Comparison of ENCODE assay signal across 1 cellular context in the genomic region with DNA sequence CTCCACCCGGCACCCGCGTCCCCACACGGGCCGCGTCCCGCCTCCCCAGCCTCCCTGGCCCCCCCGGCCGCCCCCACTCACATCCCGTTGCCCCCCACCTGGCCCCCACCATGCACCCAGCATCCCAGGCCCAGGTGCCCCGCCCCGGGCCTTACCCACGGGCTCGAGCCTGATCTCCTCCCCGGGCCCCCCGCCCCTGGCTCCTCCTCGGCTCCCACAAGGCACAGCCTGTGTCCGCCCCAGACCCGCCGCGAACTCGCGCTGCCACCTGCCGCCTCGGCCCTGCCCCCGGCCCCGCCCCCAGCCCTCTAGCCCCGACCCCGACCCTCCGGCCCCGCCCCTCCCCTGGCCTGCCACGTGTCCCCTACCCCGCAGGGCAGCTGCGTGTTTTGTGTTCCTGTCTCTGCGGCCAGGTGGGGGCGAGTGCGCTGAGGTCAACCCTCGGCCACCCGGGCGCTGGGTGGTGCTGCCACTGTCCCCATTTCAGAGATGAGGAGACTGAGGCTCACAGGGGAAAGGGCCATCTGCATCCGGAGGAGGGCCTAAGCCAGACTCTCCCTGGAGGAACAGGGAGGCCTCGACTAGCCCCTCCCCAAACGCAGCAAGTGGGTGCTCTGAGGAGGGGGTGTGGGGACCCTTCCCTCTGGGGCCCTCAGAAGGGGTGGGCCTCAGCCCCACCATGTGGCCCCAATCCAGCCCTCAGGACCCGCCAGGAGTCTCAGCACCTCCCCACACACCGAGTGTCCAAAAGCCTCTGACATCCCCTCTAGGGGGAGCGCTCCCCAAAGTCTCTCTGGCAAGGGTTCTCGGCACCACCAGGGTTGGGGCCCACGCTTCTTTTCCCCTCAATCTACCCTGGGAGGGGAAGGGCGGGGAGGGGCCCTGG.
TF ChIP-seq lines count a peak whose summit lies in the region.

No MANE protein-coding gene starts in this region.

TF ChIP-seq in HepG2, 621 proteins besides CTCF, POLR2A, EP300 and RAD21 (continued from another document and continues in another):
- TF ChIP-seq, protein P1, sequence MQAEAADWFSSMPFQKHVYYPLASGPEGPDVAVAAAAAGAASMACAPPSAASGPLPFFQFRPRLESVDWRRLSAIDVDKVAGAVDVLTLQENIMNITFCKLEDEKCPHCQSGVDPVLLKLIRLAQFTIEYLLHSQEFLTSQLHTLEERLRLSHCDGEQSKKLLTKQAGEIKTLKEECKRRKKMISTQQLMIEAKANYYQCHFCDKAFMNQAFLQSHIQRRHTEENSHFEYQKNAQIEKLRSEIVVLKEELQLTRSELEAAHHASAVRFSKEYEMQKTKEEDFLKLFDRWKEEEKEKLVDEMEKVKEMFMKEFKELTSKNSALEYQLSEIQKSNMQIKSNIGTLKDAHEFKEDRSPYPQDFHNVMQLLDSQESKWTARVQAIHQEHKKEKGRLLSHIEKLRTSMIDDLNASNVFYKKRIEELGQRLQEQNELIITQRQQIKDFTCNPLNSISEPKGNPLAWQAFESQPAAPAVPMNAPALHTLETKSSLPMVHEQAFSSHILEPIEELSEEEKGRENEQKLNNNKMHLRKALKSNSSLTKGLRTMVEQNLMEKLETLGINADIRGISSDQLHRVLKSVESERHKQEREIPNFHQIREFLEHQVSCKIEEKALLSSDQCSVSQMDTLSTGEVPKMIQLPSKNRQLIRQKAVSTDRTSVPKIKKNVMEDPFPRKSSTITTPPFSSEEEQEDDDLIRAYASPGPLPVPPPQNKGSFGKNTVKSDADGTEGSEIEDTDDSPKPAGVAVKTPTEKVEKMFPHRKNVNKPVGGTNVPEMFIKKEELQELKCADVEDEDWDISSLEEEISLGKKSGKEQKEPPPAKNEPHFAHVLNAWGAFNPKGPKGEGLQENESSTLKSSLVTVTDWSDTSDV (CRISPR knock-in tag; IDR thresholded peaks at IDR 0.05), result no peak
- TF ChIP-seq, protein P2, sequence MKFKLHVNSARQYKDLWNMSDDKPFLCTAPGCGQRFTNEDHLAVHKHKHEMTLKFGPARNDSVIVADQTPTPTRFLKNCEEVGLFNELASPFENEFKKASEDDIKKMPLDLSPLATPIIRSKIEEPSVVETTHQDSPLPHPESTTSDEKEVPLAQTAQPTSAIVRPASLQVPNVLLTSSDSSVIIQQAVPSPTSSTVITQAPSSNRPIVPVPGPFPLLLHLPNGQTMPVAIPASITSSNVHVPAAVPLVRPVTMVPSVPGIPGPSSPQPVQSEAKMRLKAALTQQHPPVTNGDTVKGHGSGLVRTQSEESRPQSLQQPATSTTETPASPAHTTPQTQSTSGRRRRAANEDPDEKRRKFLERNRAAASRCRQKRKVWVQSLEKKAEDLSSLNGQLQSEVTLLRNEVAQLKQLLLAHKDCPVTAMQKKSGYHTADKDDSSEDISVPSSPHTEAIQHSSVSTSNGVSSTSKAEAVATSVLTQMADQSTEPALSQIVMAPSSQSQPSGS (CRISPR knock-in tag; IDR thresholded peaks at IDR 0.05), result no peak
- TF ChIP-seq NR3C1 (CRISPR knock-in tag; IDR thresholded peaks at IDR 0.05) (no peak), ZFP82 (CRISPR knock-in tag; IDR thresholded peaks at IDR 0.05; ENCODE audit: borderline replicate concordance) (no peak), EED (CRISPR knock-in tag; IDR thresholded peaks at IDR 0.05) (0 out of 2 replicates have a peak, but pooled peaks have one; percentile 5), CBX2 (IDR thresholded peaks at IDR 0.05; ENCODE audit: low read depth, low read length) (no peak), CBX2 (CRISPR knock-in tag; IDR thresholded peaks at IDR 0.05; ENCODE audit: low read depth) (no peak), ZBTB42 (CRISPR knock-in tag; IDR thresholded peaks at IDR 0.05) (no peak), YEATS4 (CRISPR knock-in tag; IDR thresholded peaks at IDR 0.05; ENCODE audit: borderline replicate concordance) (no peak; the same call in 1 of the 2 replicates), MEIS2 (CRISPR knock-in tag; IDR thresholded peaks at IDR 0.05) (no peak), SMAD9 (CRISPR knock-in tag; IDR thresholded peaks at IDR 0.05) (no peak), SRY (CRISPR knock-in tag; IDR thresholded peaks at IDR 0.05) (peak; percentile 65; the same call in 1 of the 2 replicates), ZFP41 (CRISPR knock-in tag; IDR thresholded peaks at IDR 0.05; ENCODE audit: borderline replicate concordance) (0 out of 2 replicates have a peak, but pooled peaks have one; percentile 29), ZBTB7A (CRISPR knock-in tag; IDR thresholded peaks at IDR 0.05) (0 out of 2 replicates have a peak, but pooled peaks have one; percentile 56), ZNF772 (CRISPR knock-in tag; IDR thresholded peaks at IDR 0.05) (no peak), ARNTL (CRISPR knock-in tag; IDR thresholded peaks at IDR 0.05) (peak; percentile 79; the same call in 1 of the 2 replicates), ZFP36L2 (CRISPR knock-in tag; IDR thresholded peaks at IDR 0.05) (no peak), ZZZ3 (CRISPR knock-in tag; IDR thresholded peaks at IDR 0.05; ENCODE audit: borderline replicate concordance) (no peak), FOXP1 (IDR thresholded peaks at IDR 0.05) (no peak), FOXP1 (CRISPR knock-in tag; IDR thresholded peaks at IDR 0.05) (no peak), CHCHD3 (CRISPR knock-in tag; IDR thresholded peaks at IDR 0.05) (no peak), HNRNPLL (IDR thresholded peaks at IDR 0.05; ENCODE audit: low read depth, low read length, poor library complexity, severe bottlenecking) (peak; percentile 38), BRD4 (CRISPR knock-in tag; IDR thresholded peaks at IDR 0.05) (no peak), ARHGAP35 (CRISPR knock-in tag; IDR thresholded peaks at IDR 0.05; ENCODE audit: borderline replicate concordance) (0 out of 2 replicates have a peak, but pooled peaks have one; percentile 40), SNAPC2 (CRISPR knock-in tag; IDR thresholded peaks at IDR 0.05) (no peak), RFX3 (CRISPR knock-in tag; IDR thresholded peaks at IDR 0.05) (no peak), AKAP8 (CRISPR knock-in tag; IDR thresholded peaks at IDR 0.05) (no peak), RBAK (CRISPR knock-in tag; IDR thresholded peaks at IDR 0.05) (no peak), ZNF775 (CRISPR knock-in tag; IDR thresholded peaks at IDR 0.05; ENCODE audit: borderline replicate concordance) (no peak)
- TF ChIP-seq, protein P3, sequence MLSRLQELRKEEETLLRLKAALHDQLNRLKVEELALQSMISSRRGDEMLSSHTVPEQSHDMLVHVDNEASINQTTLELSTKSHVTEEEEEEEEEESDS (CRISPR knock-in tag; IDR thresholded peaks at IDR 0.05; ENCODE audit: borderline replicate concordance), result no peak
- TF ChIP-seq, protein P4, sequence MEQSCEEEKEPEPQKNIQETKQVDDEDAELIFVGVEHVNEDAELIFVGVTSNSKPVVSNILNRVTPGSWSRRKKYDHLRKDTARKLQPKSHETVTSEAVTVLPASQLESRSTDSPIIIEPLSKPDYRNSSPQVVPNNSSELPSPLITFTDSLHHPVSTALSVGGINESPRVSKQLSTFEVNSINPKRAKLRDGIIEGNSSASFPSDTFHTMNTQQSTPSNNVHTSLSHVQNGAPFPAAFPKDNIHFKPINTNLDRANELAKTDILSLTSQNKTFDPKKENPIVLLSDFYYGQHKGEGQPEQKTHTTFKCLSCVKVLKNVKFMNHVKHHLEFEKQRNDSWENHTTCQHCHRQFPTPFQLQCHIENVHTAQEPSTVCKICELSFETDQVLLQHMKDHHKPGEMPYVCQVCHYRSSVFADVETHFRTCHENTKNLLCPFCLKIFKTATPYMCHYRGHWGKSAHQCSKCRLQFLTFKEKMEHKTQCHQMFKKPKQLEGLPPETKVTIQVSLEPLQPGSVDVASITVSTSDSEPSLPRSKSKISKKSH (CRISPR knock-in tag; IDR thresholded peaks at IDR 0.05; ENCODE audit: borderline replicate concordance), result peak; percentile 61
- TF ChIP-seq, protein P5, sequence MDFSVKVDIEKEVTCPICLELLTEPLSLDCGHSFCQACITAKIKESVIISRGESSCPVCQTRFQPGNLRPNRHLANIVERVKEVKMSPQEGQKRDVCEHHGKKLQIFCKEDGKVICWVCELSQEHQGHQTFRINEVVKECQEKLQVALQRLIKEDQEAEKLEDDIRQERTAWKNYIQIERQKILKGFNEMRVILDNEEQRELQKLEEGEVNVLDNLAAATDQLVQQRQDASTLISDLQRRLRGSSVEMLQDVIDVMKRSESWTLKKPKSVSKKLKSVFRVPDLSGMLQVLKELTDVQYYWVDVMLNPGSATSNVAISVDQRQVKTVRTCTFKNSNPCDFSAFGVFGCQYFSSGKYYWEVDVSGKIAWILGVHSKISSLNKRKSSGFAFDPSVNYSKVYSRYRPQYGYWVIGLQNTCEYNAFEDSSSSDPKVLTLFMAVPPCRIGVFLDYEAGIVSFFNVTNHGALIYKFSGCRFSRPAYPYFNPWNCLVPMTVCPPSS (IDR thresholded peaks at IDR 0.05), result no peak
- TF ChIP-seq, protein P6, sequence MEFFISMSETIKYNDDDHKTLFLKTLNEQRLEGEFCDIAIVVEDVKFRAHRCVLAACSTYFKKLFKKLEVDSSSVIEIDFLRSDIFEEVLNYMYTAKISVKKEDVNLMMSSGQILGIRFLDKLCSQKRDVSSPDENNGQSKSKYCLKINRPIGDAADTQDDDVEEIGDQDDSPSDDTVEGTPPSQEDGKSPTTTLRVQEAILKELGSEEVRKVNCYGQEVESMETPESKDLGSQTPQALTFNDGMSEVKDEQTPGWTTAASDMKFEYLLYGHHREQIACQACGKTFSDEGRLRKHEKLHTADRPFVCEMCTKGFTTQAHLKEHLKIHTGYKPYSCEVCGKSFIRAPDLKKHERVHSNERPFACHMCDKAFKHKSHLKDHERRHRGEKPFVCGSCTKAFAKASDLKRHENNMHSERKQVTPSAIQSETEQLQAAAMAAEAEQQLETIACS (CRISPR knock-in tag; IDR thresholded peaks at IDR 0.05), result no peak
- TF ChIP-seq, protein P7, sequence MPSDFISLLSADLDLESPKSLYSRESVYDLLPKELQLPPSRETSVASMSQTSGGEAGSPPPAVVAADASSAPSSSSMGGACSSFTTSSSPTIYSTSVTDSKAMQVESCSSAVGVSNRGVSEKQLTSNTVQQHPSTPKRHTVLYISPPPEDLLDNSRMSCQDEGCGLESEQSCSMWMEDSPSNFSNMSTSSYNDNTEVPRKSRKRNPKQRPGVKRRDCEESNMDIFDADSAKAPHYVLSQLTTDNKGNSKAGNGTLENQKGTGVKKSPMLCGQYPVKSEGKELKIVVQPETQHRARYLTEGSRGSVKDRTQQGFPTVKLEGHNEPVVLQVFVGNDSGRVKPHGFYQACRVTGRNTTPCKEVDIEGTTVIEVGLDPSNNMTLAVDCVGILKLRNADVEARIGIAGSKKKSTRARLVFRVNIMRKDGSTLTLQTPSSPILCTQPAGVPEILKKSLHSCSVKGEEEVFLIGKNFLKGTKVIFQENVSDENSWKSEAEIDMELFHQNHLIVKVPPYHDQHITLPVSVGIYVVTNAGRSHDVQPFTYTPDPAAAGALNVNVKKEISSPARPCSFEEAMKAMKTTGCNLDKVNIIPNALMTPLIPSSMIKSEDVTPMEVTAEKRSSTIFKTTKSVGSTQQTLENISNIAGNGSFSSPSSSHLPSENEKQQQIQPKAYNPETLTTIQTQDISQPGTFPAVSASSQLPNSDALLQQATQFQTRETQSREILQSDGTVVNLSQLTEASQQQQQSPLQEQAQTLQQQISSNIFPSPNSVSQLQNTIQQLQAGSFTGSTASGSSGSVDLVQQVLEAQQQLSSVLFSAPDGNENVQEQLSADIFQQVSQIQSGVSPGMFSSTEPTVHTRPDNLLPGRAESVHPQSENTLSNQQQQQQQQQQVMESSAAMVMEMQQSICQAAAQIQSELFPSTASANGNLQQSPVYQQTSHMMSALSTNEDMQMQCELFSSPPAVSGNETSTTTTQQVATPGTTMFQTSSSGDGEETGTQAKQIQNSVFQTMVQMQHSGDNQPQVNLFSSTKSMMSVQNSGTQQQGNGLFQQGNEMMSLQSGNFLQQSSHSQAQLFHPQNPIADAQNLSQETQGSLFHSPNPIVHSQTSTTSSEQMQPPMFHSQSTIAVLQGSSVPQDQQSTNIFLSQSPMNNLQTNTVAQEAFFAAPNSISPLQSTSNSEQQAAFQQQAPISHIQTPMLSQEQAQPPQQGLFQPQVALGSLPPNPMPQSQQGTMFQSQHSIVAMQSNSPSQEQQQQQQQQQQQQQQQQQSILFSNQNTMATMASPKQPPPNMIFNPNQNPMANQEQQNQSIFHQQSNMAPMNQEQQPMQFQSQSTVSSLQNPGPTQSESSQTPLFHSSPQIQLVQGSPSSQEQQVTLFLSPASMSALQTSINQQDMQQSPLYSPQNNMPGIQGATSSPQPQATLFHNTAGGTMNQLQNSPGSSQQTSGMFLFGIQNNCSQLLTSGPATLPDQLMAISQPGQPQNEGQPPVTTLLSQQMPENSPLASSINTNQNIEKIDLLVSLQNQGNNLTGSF (CRISPR knock-in tag; IDR thresholded peaks at IDR 0.05), result no peak
- TF ChIP-seq, protein P8, sequence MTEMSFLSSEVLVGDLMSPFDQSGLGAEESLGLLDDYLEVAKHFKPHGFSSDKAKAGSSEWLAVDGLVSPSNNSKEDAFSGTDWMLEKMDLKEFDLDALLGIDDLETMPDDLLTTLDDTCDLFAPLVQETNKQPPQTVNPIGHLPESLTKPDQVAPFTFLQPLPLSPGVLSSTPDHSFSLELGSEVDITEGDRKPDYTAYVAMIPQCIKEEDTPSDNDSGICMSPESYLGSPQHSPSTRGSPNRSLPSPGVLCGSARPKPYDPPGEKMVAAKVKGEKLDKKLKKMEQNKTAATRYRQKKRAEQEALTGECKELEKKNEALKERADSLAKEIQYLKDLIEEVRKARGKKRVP (CRISPR knock-in tag; IDR thresholded peaks at IDR 0.05), result no peak
- TF ChIP-seq, protein P9, sequence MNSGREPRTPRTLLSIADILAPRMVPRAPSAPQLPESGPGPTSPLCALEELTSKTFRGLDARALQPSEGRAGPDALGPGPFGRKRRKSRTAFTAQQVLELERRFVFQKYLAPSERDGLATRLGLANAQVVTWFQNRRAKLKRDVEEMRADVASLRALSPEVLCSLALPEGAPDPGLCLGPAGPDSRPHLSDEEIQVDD (CRISPR knock-in tag; IDR thresholded peaks at IDR 0.05; ENCODE audit: borderline replicate concordance), result no peak
- TF ChIP-seq, protein P10, sequence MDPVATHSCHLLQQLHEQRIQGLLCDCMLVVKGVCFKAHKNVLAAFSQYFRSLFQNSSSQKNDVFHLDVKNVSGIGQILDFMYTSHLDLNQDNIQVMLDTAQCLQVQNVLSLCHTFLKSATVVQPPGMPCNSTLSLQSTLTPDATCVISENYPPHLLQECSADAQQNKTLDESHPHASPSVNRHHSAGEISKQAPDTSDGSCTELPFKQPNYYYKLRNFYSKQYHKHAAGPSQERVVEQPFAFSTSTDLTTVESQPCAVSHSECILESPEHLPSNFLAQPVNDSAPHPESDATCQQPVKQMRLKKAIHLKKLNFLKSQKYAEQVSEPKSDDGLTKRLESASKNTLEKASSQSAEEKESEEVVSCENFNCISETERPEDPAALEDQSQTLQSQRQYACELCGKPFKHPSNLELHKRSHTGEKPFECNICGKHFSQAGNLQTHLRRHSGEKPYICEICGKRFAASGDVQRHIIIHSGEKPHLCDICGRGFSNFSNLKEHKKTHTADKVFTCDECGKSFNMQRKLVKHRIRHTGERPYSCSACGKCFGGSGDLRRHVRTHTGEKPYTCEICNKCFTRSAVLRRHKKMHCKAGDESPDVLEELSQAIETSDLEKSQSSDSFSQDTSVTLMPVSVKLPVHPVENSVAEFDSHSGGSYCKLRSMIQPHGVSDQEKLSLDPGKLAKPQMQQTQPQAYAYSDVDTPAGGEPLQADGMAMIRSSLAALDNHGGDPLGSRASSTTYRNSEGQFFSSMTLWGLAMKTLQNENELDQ (CRISPR knock-in tag; IDR thresholded peaks at IDR 0.05; ENCODE audit: borderline replicate concordance), result no peak
